ENCODE assay signal across 13 cellular contexts in genomic region chr6:161021978-161022743, GRCh38. TPM values are rescaled to one million over a fixed set of nuclear protein-coding genes. Genes with fewer than 3 reads are reported as not detected.
DNase-seq lines count a peak whose midpoint lies in the region; ATAC-seq, FAIRE-seq and TF ChIP-seq lines count a peak whose summit lies in the region.
"Had no signal": no experiment of that assay in that cellular context is flagged by ENCODE, and none has a peak within 500 bp of the region (broad histone marks: within the 10 kb centered on the region; RNA-seq: fewer than 3 reads in every experiment).

No MANE protein-coding gene starts in this region.

- no peak for TF ChIP-seq EP300 in K562 (IDR thresholded peaks at IDR 0.05; ENCODE audit: low read length)

- H4K20me1 ChIP-seq in K562 (replicated peaks; ENCODE audit: control insufficient read depth, insufficient read depth, low read length): no peaks in the 10 kb centered on the region

- peaks cover 14% of the 10 kb centered on the region for H3K79me1 ChIP-seq in mesendoderm (ENCODE audit: low read length)

- no peak overlapping the region for H3K4me2 ChIP-seq in K562 (ENCODE audit: insufficient read depth, low read length)
- H3K4me2 ChIP-seq in mesendoderm (ENCODE audit: low read length): no peak overlapping the region

- no peak overlapping the region for H3K23ac ChIP-seq in mesendoderm (ENCODE audit: low read length)

- H3K56ac ChIP-seq in mesendoderm (ENCODE audit: low read length): no peak overlapping the region

- H3K9me3 ChIP-seq in K562 (replicated peaks; ENCODE audit: control insufficient read depth, insufficient read depth, low read depth, low read length): peaks cover 6% of the 10 kb centered on the region

- no peak overlapping the region for H2AK5ac ChIP-seq in mesendoderm (ENCODE audit: low read length)

- no peaks in the 10 kb centered on the region for H3K9me1 ChIP-seq in K562 (ENCODE audit: control insufficient read depth, insufficient read depth, low read length)

- 89% methylated on average over 8 of the region's 8 CpGs for WGBS in K562 (ENCODE audit: insufficient coverage, low coverage, missing lambda C conversion rate)
- no CpG with 5 or more reads among the region's 8 CpGs for WGBS in mesendoderm (ENCODE audit: extremely low coverage, insufficient coverage, low lambda C conversion rate)

- H2BK15ac ChIP-seq in mesendoderm (replicated peaks; ENCODE audit: low read depth): no peak overlapping the region

- H3K36me3 ChIP-seq in K562 (ENCODE audit: control insufficient read depth, insufficient read depth, low read length) (peaks cover 18% of the 10 kb centered on the region), mesendoderm (ENCODE audit: control insufficient read depth, insufficient read depth, low read length) (no peaks in the 10 kb centered on the region)

- no peak overlapping the region for H4K5ac ChIP-seq in mesendoderm (ENCODE audit: low read length)

- in situ Hi-C loops in K562 (cut with MboI): no loop called here

- no peak overlapping the region for H3K4me3 ChIP-seq in K562
- no peak overlapping the region for H3K4me3 ChIP-seq in mesendoderm (ENCODE audit: low read length)

- FAIRE-seq in K562 (lab: Jason Lieb, UNC): no peak
- FAIRE-seq: A204.1 had no signal

- intact Hi-C loops in left ventricle myocardium superior (cut with micrococcal nuclease): no loop called here
- intact Hi-C loops in Right ventricle myocardium superior (cut with DNase I): no loop called here
- intact Hi-C loops in K562 (cut with micrococcal nuclease): no loop called here

- no peak overlapping the region for H2BK120ac ChIP-seq in mesendoderm (ENCODE audit: low read depth, low read length)

- no peak overlapping the region for H2AFZ ChIP-seq in K562 (ENCODE audit: low read depth, low read length)

- ATAC-seq in left ventricle myocardium superior (peak; percentile 61), Right ventricle myocardium superior (ENCODE audit: poor library complexity) (no peak), K562 (peak; percentile 19; the same call in 2 of the 3 replicates), HG03045 (IDR thresholded peaks at IDR 0.05; ENCODE audit: unreplicated experiment) (no peak)
- ATAC-seq: HCT116 had no signal

- POLR2A ChIA-PET in K562 (lab: Yijun Ruan, JAX): interaction anchor here (1.6 to 3.1 kb wide), 2 partner anchors 10 to 30 kb away, joined by 3 to 11 read pairs; no protein-coding TSS in a partner anchor

- no peak for TF ChIP-seq CTCF in K562 (IDR thresholded peaks at IDR 0.05 in 2 of 3, conservative IDR thresholded peaks at IDR 0.05 in 1 of 3; ENCODE audit: insufficient read depth in 2 of 3, low read depth in 1 of 3, low read length in 3 of 3)

- BruUV-seq in K562 (replicated peaks; lab: Mats Ljungman, UMichigan): no TSS peak

- H3K27me3 ChIP-seq in K562 (ENCODE audit: control insufficient read depth in 2 of 2, insufficient read depth in 2 of 2, low read length in 2 of 2) (no peaks in the 10 kb centered on the region), mesendoderm (ENCODE audit: insufficient read depth, low read length, poor library complexity) (no peaks in the 10 kb centered on the region)

- no peak overlapping the region for H3K18ac ChIP-seq in mesendoderm (ENCODE audit: low read length)

- CTCF ChIA-PET in K562 (lab: Yijun Ruan, JAX; ENCODE audit: low intra/inter-chr PET ratio): no interaction called here

- H4K8ac ChIP-seq in mesendoderm (ENCODE audit: low read depth, low read length): no peak overlapping the region

- H3K27ac ChIP-seq in K562 (ENCODE audit: extremely low read depth, low read depth, low read length): no peak overlapping the region
- no peak overlapping the region for H3K27ac ChIP-seq in mesendoderm (ENCODE audit: low read depth, low read length)

- H3K4me1 ChIP-seq in K562 (replicated peaks in 1 of 2; ENCODE audit: control insufficient read depth in 2 of 2, insufficient read depth in 2 of 2, low read length in 2 of 2) (no peaks in the 10 kb centered on the region; a peak in 1 of 5 replicates), mesendoderm (ENCODE audit: control insufficient read depth, low read depth, low read length) (no peaks in the 10 kb centered on the region)

- H3K79me2 ChIP-seq in K562 (ENCODE audit: control insufficient read depth, insufficient read depth, low read length) (peaks cover 80% of the 10 kb centered on the region), mesendoderm (ENCODE audit: control insufficient read depth, insufficient read depth, low read length) (peaks cover 32% of the 10 kb centered on the region)

- TF ChIP-seq RAD21 in K562 (CRISPR knock-in tag; conservative IDR thresholded peaks at IDR 0.05 in 1 of 2, IDR thresholded peaks at IDR 0.05 in 1 of 2): no peak

- no peak overlapping the region for H2BK5ac ChIP-seq in mesendoderm (ENCODE audit: low read length)

- no peak overlapping the region for H3K4ac ChIP-seq in mesendoderm (ENCODE audit: low read depth, low read length)

- H3K9ac ChIP-seq in K562 (ENCODE audit: insufficient read depth in 1 of 2, low read depth in 2 of 2, low read length in 2 of 2) (no peak overlapping the region), mesendoderm (ENCODE audit: low read length) (no peak overlapping the region)

- DNase-seq in left ventricle myocardium superior (no peak), Right ventricle myocardium superior (no peak), K562 (ENCODE audit: extremely low read depth in 1 of 4, low spot score in 3 of 4) (no peak), mesendoderm (peak; percentile 37), HCEC 1CT (no peak)
- no peak for DNase-seq in effector CD4-positive, alpha-beta T cell
- DNase-seq: C1 segment of cervical spinal cord; Calu3; CD4-positive, alpha-beta T cell; DMS 273 treated with DMSO at 0.1 percent for 48 hours had no signal

- TF ChIP-seq POLR2A in K562 (conservative IDR thresholded peaks at IDR 0.05): no peak

TF ChIP-seq in K562, 482 proteins besides CTCF, POLR2A, EP300 and RAD21:
- TF ChIP-seq MTA3 (IDR thresholded peaks at IDR 0.05; ENCODE audit: borderline replicate concordance): no peak
- no peak for TF ChIP-seq MEF2D (tag; conservative IDR thresholded peaks at IDR 0.05; ENCODE audit: low read depth)
- TF ChIP-seq ZSCAN32 (CRISPR knock-in tag; IDR thresholded peaks at IDR 0.05): no peak
- TF ChIP-seq CHAMP1 (IDR thresholded peaks at IDR 0.05): no peak
- TF ChIP-seq ZNF197 (CRISPR knock-in tag; IDR thresholded peaks at IDR 0.05; ENCODE audit: low read depth): no peak
TF ChIP-seq in K562: peak in this region for 0.

RNA-seq across cellular contexts. Expression of gene MAP3K4, which starts 30.6 kb away (rescaled TPM):
- 43.6 TPM for total RNA-seq in left ventricle myocardium superior
- 41.7 TPM for total RNA-seq in Right ventricle myocardium superior
- total RNA-seq in K562 (2011; cell fraction: chromatin; rRNA removed; ENCODE audit: low replicate concordance): 89.3 and 263 TPM in 2 replicates
- 37.0 and 55.8 TPM in 2 replicates for total RNA-seq in K562 (2011; cell fraction: nucleolus; rRNA removed)
- 93.4 and 112 TPM in 2 replicates for total RNA-seq in K562 (2011; cell fraction: nucleoplasm; rRNA removed)
- 47.3 and 48.9 TPM in 2 replicates for total RNA-seq in K562 (2014; rRNA removed)
- total RNA-seq in K562 (2014; rRNA removed; fragmentation: Illumina TruSeq; extraction: Trizol): 60.0 and 68.2 TPM in 2 replicates
- total RNA-seq in K562 (2015; rRNA removed; fragmentation: Illumina TruSeq; extraction: Trizol): 60.3 and 62.6 TPM in 2 replicates
- 74.2 and 77.2 TPM in 2 replicates for total RNA-seq in K562 (2021)
- 39.0 and 45.1 TPM in 2 replicates for polyA plus RNA-seq in K562 (2011; rRNA removed)
- polyA plus RNA-seq in K562 (2011; cell fraction: cytosol; rRNA removed): 16.5 and 25.0 TPM in 2 replicates
- polyA plus RNA-seq in K562 (2011; cell fraction: nucleus; rRNA removed): 109 and 122 TPM in 2 replicates
- polyA plus RNA-seq in K562 (2012): 24.3 and 31.1 TPM in 2 replicates
- 39.4 and 51.8 TPM in 2 replicates for polyA plus RNA-seq in K562 (2014; fragmentation: Illumina TruSeq; extraction: Trizol)
- polyA plus RNA-seq in K562 (2014; fragmentation: Nextera tagmentation; extraction: Ambion mirVana): 10 to 100 TPM; 21.0 to 24.0 TPM
- 40.6 and 44.9 TPM in 2 replicates for polyA plus RNA-seq in K562 (2014; rRNA removed)
- 96.3 and 107 TPM in 2 replicates for polyA minus RNA-seq in K562 (2011; rRNA and poly(A)+ RNA removed)
- 24.5 and 37.7 TPM in 2 replicates for polyA minus RNA-seq in K562 (2011; cell fraction: cytosol; rRNA and poly(A)+ RNA removed)
- polyA minus RNA-seq in K562 (2011; cell fraction: nucleus; rRNA and poly(A)+ RNA removed): 86.0 and 138 TPM in 2 replicates
- polyA plus RNA-seq in mesendoderm (2013, experiment 1 of 2): 49.9 TPM
- polyA plus RNA-seq in mesendoderm (2013, experiment 2 of 2): 52.6 TPM

Comparison
In these comparisons a context has a peak if more than half of its experiments do, and no peak if none do; other contexts are left out.
1. ATAC-seq: peak in left ventricle myocardium superior (single experiment) and K562 (single experiment); none in Right ventricle myocardium superior (single experiment) and HG03045 (single experiment).